ENCODE assay signal across 27 cellular contexts in the genomic region with DNA sequence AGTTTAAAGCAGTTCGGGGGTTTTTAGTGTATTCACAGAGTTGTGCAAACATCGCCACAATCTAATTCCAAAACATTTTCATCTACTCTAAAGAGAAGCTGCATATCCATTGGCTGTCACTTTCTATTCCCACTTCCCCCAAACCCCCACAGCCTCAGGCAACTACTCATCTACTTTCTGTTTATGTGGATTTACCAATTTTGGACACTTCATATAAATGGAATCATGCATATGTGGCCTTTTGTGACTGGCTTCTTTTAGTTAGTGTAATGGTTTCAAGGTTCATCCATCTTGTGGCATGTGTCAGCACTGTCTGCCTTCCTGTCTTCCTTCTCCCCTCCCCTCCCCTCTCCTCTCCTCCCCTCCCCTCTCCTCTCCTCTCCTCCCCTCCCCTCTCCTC.
DNase-seq lines count a peak whose midpoint lies in the region; ATAC-seq and TF ChIP-seq lines count a peak whose summit lies in the region.
"Had no signal": no experiment of that assay in that cellular context is flagged by ENCODE, and none has a peak within 500 bp of the region (broad histone marks: within the 10 kb centered on the region; RNA-seq: fewer than 3 reads in every experiment).

No MANE protein-coding gene starts in this region.

- TF ChIP-seq CTCF in foreskin fibroblast (IDR thresholded peaks at IDR 0.05; ENCODE audit: low read depth, low read length) (no peak), CD14-positive monocyte (IDR thresholded peaks at IDR 0.05) (no peak)

- H3K9me3 Mint-ChIP-seq in CD14-positive monocyte = peaks cover 0 to 3% (median 0%) of the 10 kb centered on the region in 7 donors
- H3K9me3 Mint-ChIP-seq: GM23338, IgD-negative memory B cell, T-cell had no signal

- H3K27me3 ChIP-seq in adipocyte (replicated peaks; ENCODE audit: control insufficient read depth, insufficient read depth, low read length) = no peaks in the 10 kb centered on the region

- H3K9me3 ChIP-seq in adipocyte (ENCODE audit: control insufficient read depth, low read length) = peaks cover 6% of the 10 kb centered on the region
- H3K9me3 ChIP-seq: Caco-2, HAP-1 had no signal

- H3K27ac Mint-ChIP-seq in CD14-positive monocyte = no peak overlapping the region
- H3K27ac Mint-ChIP-seq: CD8-positive, alpha-beta T cell; GM23338; IgD-negative memory B cell; T-cell had no signal

- H3K4me3 ChIP-seq in adipocyte (ENCODE audit: low read length) (no peak overlapping the region), foreskin fibroblast (ENCODE audit: low read depth in 1 of 2, low read length in 2 of 2) (no peak overlapping the region)
- H3K4me3 ChIP-seq: GM23338, HAP-1, PC-9 had no signal

- peaks cover 18% of the 10 kb centered on the region for H3K4me1 ChIP-seq in adipocyte (ENCODE audit: control insufficient read depth, insufficient read depth, low read length)
- H3K4me1 ChIP-seq: Caco-2, HAP-1 had no signal

- no peaks in the 10 kb centered on the region for H3K27me3 Mint-ChIP-seq in CD14-positive monocyte (ENCODE audit: low read depth in 3 of 3)
- H3K27me3 Mint-ChIP-seq: IgD-negative memory B cell had no signal

- ATAC-seq in HG02884 (IDR thresholded peaks at IDR 0.05; ENCODE audit: unreplicated experiment) = no peak
- no peak for ATAC-seq in HG03442 (IDR thresholded peaks at IDR 0.05; ENCODE audit: unreplicated experiment)
- ATAC-seq: CD8-positive, alpha-beta T cell; GM23338; T-cell had no signal

- H3K4me3 Mint-ChIP-seq in CD14-positive monocyte = no peak overlapping the region
- H3K4me3 Mint-ChIP-seq: CD8-positive, alpha-beta T cell; GM23338; IgD-negative memory B cell; T-cell had no signal

- DNase-seq in HCEC 1CT (peak; percentile 68), MV-4-11 (lab: John Stamatoyannopoulos, UW) (peak; percentile 69), adipocyte (ENCODE audit: low read depth) (peak; percentile 64), foreskin fibroblast (peak; percentile 47 to 72), NCI-H226 (no peak), CD14-positive monocyte (ENCODE audit: low spot score) (no peak)
- DNase-seq: C1 segment of cervical spinal cord; Caco-2; CD8-positive, alpha-beta T cell; DMS79; NCI-H1092 treated with DMSO at 0.1 percent for 48 hours; NCI-H1436; NCI-H187; NCI-H2081 treated with DMSO at 0.1 percent for 48 hours; NCI-H446 treated with DMSO at 0.1 percent for 48 hours; NCI-H526; NCI-H82; NK-92 treated with Interleukin-12 subunit alpha and Interleukin-12 subunit beta, amount 100 ng/mL, for 24 hours; PC-9; RPMI8226; SHP77; T-cell had no signal

- no peaks in the 10 kb centered on the region for H3K36me3 Mint-ChIP-seq in CD14-positive monocyte
- H3K36me3 Mint-ChIP-seq: CD8-positive, alpha-beta T cell; T-cell had no signal

- H3K9ac ChIP-seq in adipocyte (ENCODE audit: low read length) = no peak overlapping the region

- intact Hi-C loops in CD14-positive monocyte (cut with micrococcal nuclease) = no loop called here

- peaks cover 19% of the 10 kb centered on the region for H3K4me1 Mint-ChIP-seq in CD14-positive monocyte
- H3K4me1 Mint-ChIP-seq: GM23338, T-cell had no signal

- no peaks in the 10 kb centered on the region for H3K36me3 ChIP-seq in adipocyte (ENCODE audit: control insufficient read depth, insufficient read depth, low read length, severe bottlenecking)
- H3K36me3 ChIP-seq: HAP-1 had no signal

Comparison
In these comparisons a context has a peak if more than half of its experiments do, and no peak if none do; other contexts are left out.
1. DNase-seq: peak in HCEC 1CT (single experiment), MV-4-11 (single experiment), adipocyte (single experiment) and foreskin fibroblast (2 of 2); none in NCI-H226 (single experiment) and CD14-positive monocyte (single experiment).